ENCODE assay signal across 8 cellular contexts in the genomic region with DNA sequence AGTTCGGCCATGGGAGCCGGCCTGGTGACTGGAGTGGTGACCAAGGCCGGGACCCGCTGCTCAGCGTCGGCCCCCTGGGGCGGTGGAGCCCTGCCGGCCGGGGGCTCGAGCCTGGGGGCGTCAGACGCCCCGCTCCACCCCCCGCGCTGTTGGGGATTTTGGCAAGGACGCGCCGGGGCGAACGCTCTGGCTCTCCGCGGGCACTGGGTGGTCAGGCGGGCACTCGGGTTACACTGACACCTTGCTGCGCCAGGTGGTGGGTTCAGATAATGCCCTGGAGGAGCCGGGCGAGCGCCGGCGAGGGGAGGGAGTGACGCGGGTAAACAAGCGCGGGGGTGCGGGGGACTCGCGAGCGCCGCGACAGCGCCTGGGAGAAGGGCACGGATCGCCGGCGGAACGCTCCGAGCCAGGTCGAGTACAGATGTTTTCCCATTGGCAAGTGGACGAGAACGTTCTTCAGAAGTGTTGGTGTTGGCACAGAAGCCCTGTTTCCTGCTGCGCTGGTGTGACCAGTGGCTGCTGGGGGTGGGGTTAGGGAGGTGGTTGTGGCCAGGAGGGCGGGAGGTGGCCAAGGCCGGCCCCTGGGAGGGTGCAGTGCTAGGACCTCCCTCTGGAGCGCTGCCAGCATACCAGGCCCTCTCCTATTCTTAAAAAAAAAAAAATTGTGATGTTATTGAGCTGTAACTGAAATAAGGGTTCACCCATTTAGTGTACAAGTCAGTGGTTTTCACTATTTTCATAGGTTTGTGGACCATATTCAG. TPM values are rescaled to one million over a fixed set of nuclear protein-coding genes. Genes with fewer than 3 reads are reported as not detected.
DNase-seq lines count a peak whose midpoint lies in the region; ATAC-seq and TF ChIP-seq lines count a peak whose summit lies in the region.

No MANE protein-coding gene starts in this region.

- H3K4me3 ChIP-seq in dorsolateral prefrontal cortex, result peak overlapping the region; percentile 77 to 100 (median 98)
- peak overlapping the region; percentile 97 to 100 (median 100) for H3K4me3 ChIP-seq in right lobe of liver

- H3K27me3 ChIP-seq in dorsolateral prefrontal cortex (no peaks in the 10 kb centered on the region), right lobe of liver (no peaks in the 10 kb centered on the region)

- peak; percentile 81 for TF ChIP-seq POLR2A in right lobe of liver (IDR thresholded peaks at IDR 0.05)

- WGBS in right lobe of liver (ENCODE audit: insufficient coverage, low coverage, low lambda C conversion rate, missing lambda C conversion rate), result 1% methylated on average over 19 of the region's 54 CpGs

- peaks cover 0 to 44% (median 23%) of the 10 kb centered on the region in 4 donors for H3K36me3 ChIP-seq in right lobe of liver

- TF ChIP-seq CTCF in dorsolateral prefrontal cortex (IDR thresholded peaks at IDR 0.05 in 54 of 56, conservative IDR thresholded peaks at IDR 0.05 in 2 of 56; ENCODE audit: low read depth in 1 of 56, partially characterized antibody in 56 of 56), result peak in 20 of 56 donors; percentile 5 to 30 (median 18)
- peak in 1 of 4 donors; percentile 7 for TF ChIP-seq CTCF in right lobe of liver (IDR thresholded peaks at IDR 0.05)

- no peaks in the 10 kb centered on the region for H3K9me3 ChIP-seq in right lobe of liver

- intact Hi-C loops in dorsolateral prefrontal cortex (cut with DNase I) (loop anchor here (2.0 to 10.0 kb wide), 5 partner anchors 15 to 251 kb away; a partner anchor contains a TSS), right lobe of liver (cut with DNase I) (no loop called here)

- peak; percentile 97 for DNase-seq in AG20443 (ENCODE audit: low spot score)
- DNase-seq in NCI-H526 (lab: John Stamatoyannopoulos, UW), result peak; percentile 10 to 84
- peak; percentile 88 to 92 for DNase-seq in activated CD4-positive, alpha-beta T cell treated with anti-CD3 and anti-CD28 coated beads, Interleukin-2, amount 50 U/mL, for 48 hours
- peak; percentile 76 to 94 (median 90) for DNase-seq in dorsolateral prefrontal cortex
- DNase-seq in right lobe of liver, result peak; percentile 97 to 99 (median 98)
- DNase-seq in stimulated activated CD4-positive, alpha-beta T cell treated with anti-CD3 and anti-CD28 coated beads, Interleukin-4, amount 100 ng/mL, for 1 hour, result peak; percentile 80

- H3K27ac ChIP-seq in dorsolateral prefrontal cortex (peak overlapping the region; percentile 93 to 100 (median 99)), right lobe of liver (peak overlapping the region; percentile 100)

- ATAC-seq in GM19023 (IDR thresholded peaks at IDR 0.05; ENCODE audit: unreplicated experiment) (peak; percentile 42), HG03196 (IDR thresholded peaks at IDR 0.05; ENCODE audit: unreplicated experiment) (peak; percentile 40), right lobe of liver (peak; percentile 46 to 77 (median 63))

- peaks cover 0 to 75% (median 29%) of the 10 kb centered on the region in 4 donors for H3K4me1 ChIP-seq in right lobe of liver

RNA-seq across cellular contexts. Expression of a gene that starts 0.8 kb away (rescaled TPM):
- total RNA-seq in dorsolateral prefrontal cortex, result 100 to 1,000 TPM; 241 to 437 (median 288) TPM
- total RNA-seq in right lobe of liver, result 1,000 to 10,000 TPM in 2 of 6 experiments, 100 to 1,000 TPM in 4; 195 to 1,174 (median 649) TPM

RNA-seq across cellular contexts. Expression of a gene that starts 14.8 kb away (rescaled TPM):
- 100 to 1,000 TPM in 3 of 120 experiments, 10 to 100 TPM in 117; 46.9 to 108 (median 65.7) TPM for total RNA-seq in dorsolateral prefrontal cortex
- 100 to 1,000 TPM; 151 to 259 (median 181) TPM for total RNA-seq in right lobe of liver

RNA-seq across cellular contexts. Expression of a gene that starts 27.7 kb away (rescaled TPM):
- total RNA-seq in dorsolateral prefrontal cortex (10 to 100 TPM in 42 of 120 experiments, 1 to 10 TPM in 78; 3.6 to 17.8 (median 8.8) TPM), right lobe of liver (1 to 10 TPM in 3 of 6 experiments, under 1 TPM in 2, not detected in 1; 0.73 to 1.7 (median 1.4) TPM)

RNA-seq across cellular contexts. Expression of a gene that starts 37.1 kb away (rescaled TPM):
- total RNA-seq in dorsolateral prefrontal cortex (100 to 1,000 TPM in 5 of 120 experiments, 10 to 100 TPM in 115; 44.7 to 119 (median 74.4) TPM), right lobe of liver (10 to 100 TPM in 3 of 6 experiments, 1 to 10 TPM in 3; 4.7 to 14.7 (median 9.0) TPM)

Comparison
In these comparisons a context has a peak if more than half of its experiments do, and no peak if none do; other contexts are left out.
1. Peak in every context shown above with its lines: DNase-seq, ATAC-seq, H3K4me3 ChIP-seq and H3K27ac ChIP-seq.
2. DNase-seq: peak in every context shown above with its lines; median percentile 98 in right lobe of liver; 97 in AG20443; 90 in activated CD4-positive, alpha-beta T cell treated with anti-CD3 and anti-CD28 coated beads, Interleukin-2, amount 50 U/mL, for 48 hours; 90 in dorsolateral prefrontal cortex; 80 in stimulated activated CD4-positive, alpha-beta T cell treated with anti-CD3 and anti-CD28 coated beads, Interleukin-4, amount 100 ng/mL, for 1 hour; 47 in NCI-H526.
3. intact Hi-C loops: an anchor here in dorsolateral prefrontal cortex (2.0 to 10.0 kb wide); none called in right lobe of liver.